Comparison of ENCODE assay signal across 8 cellular contexts in the genomic region with DNA sequence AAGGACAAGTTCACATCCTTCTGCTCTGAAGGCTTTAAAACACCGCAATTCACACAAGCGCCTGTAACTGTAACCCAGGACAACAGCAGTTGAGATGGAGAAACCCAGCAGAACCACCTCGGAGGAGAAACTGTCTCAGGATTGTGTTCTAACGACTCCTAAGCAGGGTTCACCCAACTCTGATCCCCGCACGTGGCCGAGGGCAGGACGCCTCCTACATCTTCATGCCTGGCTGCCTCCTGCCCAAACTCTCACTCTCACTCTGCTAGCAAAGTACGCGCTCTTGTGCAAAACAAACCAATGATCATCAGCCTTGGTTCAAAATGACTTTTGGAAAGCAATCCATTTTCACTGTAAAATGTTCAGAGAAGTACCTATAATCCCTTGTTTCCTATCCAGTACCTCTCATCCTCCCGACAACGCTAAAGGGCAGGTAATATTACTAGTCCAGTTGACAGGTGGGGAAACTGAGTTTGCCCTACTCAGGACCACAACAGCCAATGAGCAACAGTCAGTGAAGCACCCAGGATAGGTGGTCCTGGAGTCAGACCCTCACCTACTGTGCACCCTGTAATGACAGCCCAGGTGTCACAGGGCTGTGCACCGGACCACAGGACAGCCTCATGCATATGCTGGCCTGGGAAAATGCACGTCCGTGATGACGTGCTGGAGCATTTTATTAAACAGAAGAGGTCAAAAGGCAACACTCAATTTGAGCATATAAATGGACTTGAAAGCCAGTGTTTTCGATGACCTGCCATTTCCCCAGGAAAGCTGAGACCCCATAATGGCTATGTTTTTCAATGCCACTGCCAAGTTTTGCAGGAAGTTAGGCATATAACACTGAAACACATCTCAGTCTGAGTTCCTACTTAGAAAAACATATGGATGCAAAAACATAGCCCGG. TPM values are rescaled to one million over a fixed set of nuclear protein-coding genes. Genes with fewer than 3 reads are reported as not detected.
DNase-seq lines count a peak whose midpoint lies in the region; ATAC-seq and TF ChIP-seq lines count a peak whose summit lies in the region.

No MANE protein-coding gene starts in this region.

- 54% methylated on average over 18 of the region's 18 CpGs for WGBS in right cardiac atrium
- 53 to 56% methylated on average over 18 of the region's 18 CpGs for WGBS in tibial nerve, 2 donors
- 77% methylated on average over 18 of the region's 18 CpGs for WGBS in prostate gland

- no peak overlapping the region for H3K4me3 ChIP-seq in cardiac muscle cell
- H3K4me3 ChIP-seq in SK-N-MC: peak overlapping the region; percentile 36
- H3K4me3 ChIP-seq in right cardiac atrium (ENCODE audit: low read length): no peak overlapping the region
- H3K4me3 ChIP-seq in tibial nerve: no peak overlapping the region
- no peak overlapping the region for H3K4me3 ChIP-seq in prostate gland

- H3K27me3 ChIP-seq in cardiac muscle cell (no peaks in the 10 kb centered on the region), right cardiac atrium (ENCODE audit: control insufficient read depth, insufficient read depth) (no peaks in the 10 kb centered on the region), tibial nerve (no peaks in the 10 kb centered on the region), prostate gland (replicated peaks; ENCODE audit: insufficient read depth) (no peaks in the 10 kb centered on the region)

- no peak overlapping the region for H3K9ac ChIP-seq in SK-N-MC (ENCODE audit: insufficient read length)

- H3K4me1 ChIP-seq in cardiac muscle cell (ENCODE audit: low read depth): peaks cover 46% of the 10 kb centered on the region
- H3K4me1 ChIP-seq in right cardiac atrium (ENCODE audit: control insufficient read depth, insufficient read depth, low read length): peaks cover 20% of the 10 kb centered on the region
- H3K4me1 ChIP-seq in tibial nerve: peaks cover 0 to 60% (median 34%) of the 10 kb centered on the region in 4 donors
- peaks cover 6% of the 10 kb centered on the region for H3K4me1 ChIP-seq in prostate gland (replicated peaks)

- no peak for ATAC-seq in left ventricle myocardium superior
- ATAC-seq in right cardiac atrium: no peak

- H3K27ac ChIP-seq in cardiac muscle cell (peak overlapping the region; percentile 76), SK-N-MC (0 out of 2 replicates have a peak overlapping the region, but pooled peaks have one; percentile 36), right cardiac atrium (ENCODE audit: low read length) (peak overlapping the region; percentile 77), tibial nerve (peak overlapping the region in 3 of 4 donors; percentile 42 to 66 (median 63)), prostate gland (no peak overlapping the region)

- no peak for DNase-seq in cardiac muscle cell (ENCODE audit: low read depth in 1 of 2, low spot score in 1 of 2)
- DNase-seq in left ventricle myocardium superior: no peak
- no peak for DNase-seq in SK-N-MC (ENCODE audit: low read depth, low spot score)
- peak in 2 of 3 donors; percentile 37 to 38 for DNase-seq in right cardiac atrium
- DNase-seq in tibial nerve (ENCODE audit: low spot score in 2 of 2): no peak
- DNase-seq in AG08395 (ENCODE audit: low spot score): no peak
- no peak for DNase-seq in HCEC 1CT
- DNase-seq in prostate gland (ENCODE audit: low spot score): no peak

- no peak for TF ChIP-seq POLR2A in tibial nerve (IDR thresholded peaks at IDR 0.05)
- no peak for TF ChIP-seq POLR2A in prostate gland (IDR thresholded peaks at IDR 0.05)

- intact Hi-C loops in left ventricle myocardium superior (cut with micrococcal nuclease): no loop called here
- intact Hi-C loops in right cardiac atrium (cut with DNase I): no loop called here
- intact Hi-C loops in prostate gland (cut with DNase I): no loop called here

- no peak for TF ChIP-seq CTCF in cardiac muscle cell (IDR thresholded peaks at IDR 0.05; ENCODE audit: low read depth, low read length)
- no peak for TF ChIP-seq CTCF in tibial nerve (IDR thresholded peaks at IDR 0.05)
- no peak for TF ChIP-seq CTCF in prostate gland (IDR thresholded peaks at IDR 0.05)

- TF ChIP-seq EP300 in tibial nerve (IDR thresholded peaks at IDR 0.05): no peak

- H3K36me3 ChIP-seq in cardiac muscle cell (no peaks in the 10 kb centered on the region), SK-N-MC (ENCODE audit: insufficient read depth, low read length) (peaks cover 6% of the 10 kb centered on the region; the same call in 1 of the 2 replicates), tibial nerve (peaks cover 0 to 4% (median 0%) of the 10 kb centered on the region in 3 donors), prostate gland (no peaks in the 10 kb centered on the region)

- H3K9me3 ChIP-seq in cardiac muscle cell (ENCODE audit: low read depth) (no peaks in the 10 kb centered on the region), SK-N-MC (ENCODE audit: low read depth, low read length) (no peaks in the 10 kb centered on the region), right cardiac atrium (ENCODE audit: control insufficient read depth, low read length) (no peaks in the 10 kb centered on the region), tibial nerve (no peaks in the 10 kb centered on the region), prostate gland (no peaks in the 10 kb centered on the region)

RNA-seq across cellular contexts. Expression of a gene that starts 25.4 kb away (rescaled TPM):
- total RNA-seq in cardiac muscle cell (22.4 and 37.8 TPM in 2 replicates), left ventricle myocardium superior (81.2 TPM), right cardiac atrium (10 to 100 TPM; 64.6 to 88.9 (median 83.0) TPM), tibial nerve (10 to 100 TPM; 29.1 to 41.5 (median 33.3) TPM), prostate gland (10 to 100 TPM; 18.4 to 30.4 TPM)
- polyA plus RNA-seq in cardiac muscle cell (38.8 and 42.6 TPM in 2 replicates), right cardiac atrium (52.9 TPM)

RNA-seq across cellular contexts. Expression of a gene that starts 49.6 kb away (rescaled TPM):
- total RNA-seq in cardiac muscle cell: not detected in 2 replicates
- polyA plus RNA-seq in cardiac muscle cell: not detected in 2 replicates
- total RNA-seq in left ventricle myocardium superior: not detected
- not detected for total RNA-seq in right cardiac atrium
- polyA plus RNA-seq in right cardiac atrium: not detected
- not detected for total RNA-seq in tibial nerve
- 10 to 100 TPM in 1 of 2 donors, under 1 TPM in 1; 0.91 to 10.1 TPM for total RNA-seq in prostate gland

RNA-seq across cellular contexts. Expression of a gene that starts 49.8 kb away (rescaled TPM):
- total RNA-seq in cardiac muscle cell (5.8 and 9.2 TPM in 2 replicates), left ventricle myocardium superior (4.3 TPM), right cardiac atrium (1 to 10 TPM; 3.4 to 4.2 (median 4.0) TPM), tibial nerve (10 to 100 TPM; 13.4 to 19.0 (median 15.8) TPM), prostate gland (10 to 100 TPM in 1 of 2 donors, 1 to 10 TPM in 1; 8.0 to 13.7 TPM)
- polyA plus RNA-seq in cardiac muscle cell (5.1 and 7.6 TPM in 2 replicates), right cardiac atrium (3.3 TPM)

Comparison
In these comparisons a context has a peak if more than half of its experiments do, and no peak if none do; other contexts are left out.
1. DNase-seq: peak in right cardiac atrium (2 of 3); none in cardiac muscle cell (0 of 2), left ventricle myocardium superior (single experiment), SK-N-MC (single experiment), tibial nerve (0 of 2), AG08395 (single experiment), HCEC 1CT (single experiment) and prostate gland (single experiment).
2. H3K27ac ChIP-seq: peak in cardiac muscle cell (single experiment), SK-N-MC (single experiment), right cardiac atrium (single experiment) and tibial nerve (3 of 4); none in prostate gland (0 of 2).